In genomic region chr11:102807921-102808320, GRCh38 we compare ENCODE assay signal across 8 cellular contexts. TPM values are rescaled to one million over a fixed set of nuclear protein-coding genes. Genes with fewer than 3 reads are reported as not detected.
DNase-seq lines count a peak whose midpoint lies in the region; ATAC-seq and TF ChIP-seq lines count a peak whose summit lies in the region.

No MANE protein-coding gene starts in this region.

- H3K4me2 ChIP-seq in HCT116 (ENCODE audit: low read length), result peak overlapping the region; percentile 57

- no peak overlapping the region for H3K9ac ChIP-seq in HCT116 (ENCODE audit: low read length)
- no peak overlapping the region for H3K9ac ChIP-seq in liver (ENCODE audit: low read depth in 1 of 2, low read length in 2 of 2)

- ATAC-seq in HCT116 (peak; percentile 98), SK-N-SH treated with all-trans-retinoic acid at 6 μM for 48 hours (peak; percentile 90), HG03469 (IDR thresholded peaks at IDR 0.05; ENCODE audit: unreplicated experiment) (no peak)

- RAD21 ChIA-PET in HCT116 (lab: Charles Lee; ENCODE audit: low non-redundant PET in 1 of 2, low total read pairs in 2 of 2, uncharacterized antibody in 2 of 2, unreplicated experiment in 2 of 2), result no interaction called here

- no peaks in the 10 kb centered on the region for H3K9me2 ChIP-seq in HCT116 (ENCODE audit: insufficient read depth)

- no peaks in the 10 kb centered on the region for H3K79me2 ChIP-seq in HCT116 (ENCODE audit: insufficient read depth, low read length)

- no peaks in the 10 kb centered on the region for H3K27me3 ChIP-seq in HCT116 (ENCODE audit: insufficient read depth, low read length)
- H3K27me3 ChIP-seq in liver (ENCODE audit: control insufficient read depth in 4 of 4, insufficient read depth in 4 of 4, low read length in 3 of 4), result no peaks in the 10 kb centered on the region

- POLR2A ChIA-PET in HCT116 (lab: Charles Lee), result no interaction called here

- peaks cover 3 to 14% of the 10 kb centered on the region in 2 experiments; a peak in 3 of 4 replicates for H3K4me1 ChIP-seq in HCT116 (ENCODE audit: control insufficient read depth in 1 of 2, insufficient read depth in 2 of 2, low read length in 2 of 2)
- H3K4me1 ChIP-seq in liver (ENCODE audit: control insufficient read depth in 4 of 4, insufficient read depth in 4 of 4, low read length in 3 of 4), result no peaks in the 10 kb centered on the region

- H4K20me1 ChIP-seq in HCT116 (ENCODE audit: insufficient read depth), result no peaks in the 10 kb centered on the region

- TF ChIP-seq CTCF in HCT116 (IDR thresholded peaks at IDR 0.05 in 2 of 3, conservative IDR thresholded peaks at IDR 0.05 in 1 of 3; ENCODE audit: borderline replicate concordance in 1 of 3, insufficient read depth in 1 of 3, low read depth in 2 of 3, low read length in 2 of 3) (peak; percentile 29 to 69 (median 64); a peak in 5 of 6 replicates), liver (IDR thresholded peaks at IDR 0.05; ENCODE audit: low read depth, low read length, missing input control) (peak; percentile 6)

- 42% methylated on average over 19 of the region's 19 CpGs for WGBS in liver

- H3K36me3 ChIP-seq in HCT116 (ENCODE audit: control insufficient read depth in 1 of 2, insufficient read depth in 2 of 2, low read length in 2 of 2) (no peaks in the 10 kb centered on the region), liver (ENCODE audit: control insufficient read depth in 4 of 4, insufficient read depth in 3 of 4, low read depth in 1 of 4, low read length in 3 of 4) (no peaks in the 10 kb centered on the region)

- H3K9me3 ChIP-seq in HCT116 (ENCODE audit: control insufficient read depth in 1 of 2, insufficient read depth in 1 of 2, low read depth in 1 of 2, low read length in 2 of 2) (no peaks in the 10 kb centered on the region), liver (ENCODE audit: control insufficient read depth in 4 of 4, low read length in 3 of 4) (no peaks in the 10 kb centered on the region)

- CTCF ChIA-PET in HCT116 (lab: Charles Lee), result interaction anchor here (1.2 kb wide), 2 partner anchors 107 to 133 kb away, joined by 3 to 8 read pairs; no protein-coding TSS in a partner anchor

- TF ChIP-seq POLR2A in HCT116 (IDR thresholded peaks at IDR 0.05; ENCODE audit: borderline replicate concordance, extremely low read depth, insufficient read depth, insufficient read length), result no peak

- intact Hi-C loops in HCT116 (cut with micrococcal nuclease), result loop anchor here (2.0 to 10.0 kb wide), 2 partner anchors 133 to 247 kb away; no protein-coding TSS in a partner anchor

- peak overlapping the region; percentile 17 to 31 for H3K4me3 ChIP-seq in HCT116 (replicated peaks in 1 of 2; ENCODE audit: low read depth in 1 of 2, low read length in 2 of 2)
- no peak overlapping the region for H3K4me3 ChIP-seq in liver (ENCODE audit: low read depth in 1 of 3, low read length in 3 of 3)

- no TSS peak for BruUV-seq in HCT116 (replicated peaks; lab: Mats Ljungman, UMichigan)

- H3K27ac ChIP-seq in HCT116 (ENCODE audit: low read depth, low read length) (no peak overlapping the region), liver (ENCODE audit: low read depth in 1 of 2, low read length in 2 of 2) (no peak overlapping the region)

- peak; percentile 50 for TF ChIP-seq RAD21 in HCT116 (IDR thresholded peaks at IDR 0.05; ENCODE audit: low read depth)
- TF ChIP-seq RAD21 in liver (IDR thresholded peaks at IDR 0.05), result no peak

- peak overlapping the region; percentile 86 for H2AFZ ChIP-seq in HCT116 (ENCODE audit: low read depth, low read length, poor library complexity, severe bottlenecking)

- DNase-seq in ELR (ENCODE audit: low read depth), result peak; percentile 42
- DNase-seq in HCT116 (ENCODE audit: low read depth, low spot score), result peak; percentile 75
- DNase-seq in activated T-cell treated with anti-CD3 and anti-CD28 coated beads for 4 hours, result no peak
- no peak for DNase-seq in AG08396 (ENCODE audit: low spot score)
- no peak for DNase-seq in NCI-H524 (lab: John Stamatoyannopoulos, UW)

TF ChIP-seq in HCT116, 20 proteins besides CTCF, POLR2A, EP300 and RAD21 (continues in another document):
- TF ChIP-seq SP1 (IDR thresholded peaks at IDR 0.05; ENCODE audit: low read depth) (no peak), JUND (IDR thresholded peaks at IDR 0.05) (no peak)

TF ChIP-seq in SK-N-SH treated with all-trans-retinoic acid at 6 μM for 48 hours, 23 proteins besides CTCF, POLR2A, EP300 and RAD21:
- TF ChIP-seq ISL1 (CRISPR knock-in tag; IDR thresholded peaks at IDR 0.05), result no peak

TF ChIP-seq in liver, 16 proteins besides CTCF, POLR2A, EP300 and RAD21:
- no peak for TF ChIP-seq MAX (IDR thresholded peaks at IDR 0.05)
- no peak for TF ChIP-seq RXRA (IDR thresholded peaks at IDR 0.05)
- TF ChIP-seq JUND (IDR thresholded peaks at IDR 0.05), result no peak
- TF ChIP-seq ATF3 (IDR thresholded peaks at IDR 0.05), result no peak
- TF ChIP-seq FOXA2 (IDR thresholded peaks at IDR 0.05), result no peak
- no peak for TF ChIP-seq TAF1 (conservative IDR thresholded peaks at IDR 0.05)
- no peak for TF ChIP-seq NR2F2 (IDR thresholded peaks at IDR 0.05)
- TF ChIP-seq FOXA1 (IDR thresholded peaks at IDR 0.05), result no peak
- no peak for TF ChIP-seq EGR1 (IDR thresholded peaks at IDR 0.05; ENCODE audit: low read depth in 2 of 2)
- TF ChIP-seq HNF4G (IDR thresholded peaks at IDR 0.05), result no peak

RNA-seq across cellular contexts. Expression of gene MMP1, which starts 10.0 kb away (rescaled TPM):
- total RNA-seq in HCT116 (2021; ENCODE audit: unreplicated experiment) (not detected), liver (under 1 TPM in 1 of 2 donors, not detected in 1; 0.09 TPM)
- 0.36 and 0.44 TPM in 2 replicates for polyA plus RNA-seq in HCT116 (2012)
- under 1 TPM in 1 of 2 donors, not detected in 1; 0.06 TPM for polyA plus RNA-seq in liver

RNA-seq across cellular contexts. Expression of gene MMP10, which starts 27.5 kb away (rescaled TPM):
- total RNA-seq in HCT116 (2021; ENCODE audit: unreplicated experiment) (not detected), liver (not detected)
- not detected in 2 replicates for polyA plus RNA-seq in HCT116 (2012)
- not detected for polyA plus RNA-seq in liver

RNA-seq across cellular contexts. Expression of gene MMP3, which starts 35.5 kb away (rescaled TPM):
- total RNA-seq in HCT116 (2021; ENCODE audit: unreplicated experiment) (not detected), liver (not detected)
- polyA plus RNA-seq in HCT116 (2012), result not detected in 2 replicates
- not detected for polyA plus RNA-seq in liver

Comparison
In these comparisons a context has a peak if more than half of its experiments do, and no peak if none do; other contexts are left out.
1. DNase-seq: peak in ELR (single experiment) and HCT116 (single experiment); none in activated T-cell treated with anti-CD3 and anti-CD28 coated beads for 4 hours (single experiment), AG08396 (single experiment) and NCI-H524 (0 of 2).
2. H3K4me3 ChIP-seq: peak in HCT116 (2 of 2); none in liver (0 of 3).